Comparison of ENCODE assay signal across 10 cellular contexts in the genomic region with DNA sequence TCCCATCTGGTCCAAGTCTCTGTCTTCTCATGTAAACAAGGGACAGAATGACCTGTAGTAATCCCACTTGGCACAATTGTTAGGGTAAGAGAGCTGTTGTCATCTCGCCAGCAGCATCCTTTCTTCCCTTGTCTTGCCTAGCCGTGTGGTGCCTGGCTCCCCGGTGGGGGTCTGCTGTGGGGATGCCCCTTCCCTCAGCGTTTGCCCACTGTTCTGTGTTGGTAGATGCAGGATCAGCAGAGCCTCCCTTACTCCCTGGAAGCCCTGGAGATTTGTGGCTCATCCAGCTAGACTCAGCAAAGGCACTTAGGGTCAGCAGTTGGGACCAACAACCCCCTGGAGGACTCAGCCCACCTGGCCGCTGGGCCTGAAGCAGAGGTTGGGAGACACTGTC. TPM values are rescaled to one million over a fixed set of nuclear protein-coding genes. Genes with fewer than 3 reads are reported as not detected.
DNase-seq lines count a peak whose midpoint lies in the region; ATAC-seq and TF ChIP-seq lines count a peak whose summit lies in the region.
"Had no signal": no experiment of that assay in that cellular context is flagged by ENCODE, and none has a peak within 500 bp of the region (broad histone marks: within the 10 kb centered on the region; RNA-seq: fewer than 3 reads in every experiment).

No MANE protein-coding gene starts in this region.

- H3K27me3 ChIP-seq in H7 (ENCODE audit: control insufficient read depth, insufficient read depth, low read length) (no peaks in the 10 kb centered on the region), layer of hippocampus (ENCODE audit: control insufficient read depth, insufficient read depth, low read length) (no peaks in the 10 kb centered on the region), brain microvascular endothelial cell (replicated peaks) (no peaks in the 10 kb centered on the region)

- no peaks in the 10 kb centered on the region for H3K27me3 Mint-ChIP-seq in activated T-helper 17 cell treated with anti-CD3 and anti-CD28 coated beads, Interleukin-2, amount 50 U/mL, for 72 hours

- peak; percentile 76 for DNase-seq in H7
- DNase-seq in stimulated activated effector memory CD8-positive, alpha-beta T cell treated with anti-CD3 and anti-CD28 coated beads, Interleukin-12 subunit alpha, Interleukin-12 subunit beta, amount 100 ng/mL, for 72 hours (ENCODE audit: low spot score in 2 of 2), result no peak
- DNase-seq in brain microvascular endothelial cell, result no peak
- DNase-seq in NCI-H1417 (lab: John Stamatoyannopoulos, UW), result no peak
- DNase-seq in NCI-H345 (lab: John Stamatoyannopoulos, UW), result no peak
- DNase-seq: hippocampal formation, NCI-H146 had no signal

- H3K27ac ChIP-seq in layer of hippocampus (ENCODE audit: low read depth, low read length) (peak overlapping the region; percentile 88), brain microvascular endothelial cell (no peak overlapping the region)

- H3K4me3 ChIP-seq in H7 (ENCODE audit: insufficient read depth, low read depth, low read length) (no peak overlapping the region), brain microvascular endothelial cell (ENCODE audit: low read depth, low read length) (no peak overlapping the region)

- in situ Hi-C loops in brain microvascular endothelial cell (cut with HindIII; ENCODE audit: low pct_ligation_motif_present, low sequenced_read_pairs), result no loop called here

- peaks cover 14% of the 10 kb centered on the region for H3K36me3 Mint-ChIP-seq in activated T-helper 17 cell treated with anti-CD3 and anti-CD28 coated beads, Interleukin-2, amount 50 U/mL, for 72 hours (ENCODE audit: low read depth)
- H3K36me3 Mint-ChIP-seq in stimulated activated effector memory CD8-positive, alpha-beta T cell treated with anti-CD3 and anti-CD28 coated beads, Interleukin-12 subunit alpha, Interleukin-12 subunit beta, amount 100 ng/mL, for 72 hours, result peaks cover 10% of the 10 kb centered on the region

- peak overlapping the region; percentile 84 for H3K27ac Mint-ChIP-seq in activated T-helper 17 cell treated with anti-CD3 and anti-CD28 coated beads, Interleukin-2, amount 50 U/mL, for 72 hours
- H3K27ac Mint-ChIP-seq in stimulated activated effector memory CD8-positive, alpha-beta T cell treated with anti-CD3 and anti-CD28 coated beads, Interleukin-12 subunit alpha, Interleukin-12 subunit beta, amount 100 ng/mL, for 72 hours, result peak overlapping the region; percentile 86

- TF ChIP-seq CTCF in brain microvascular endothelial cell (IDR thresholded peaks at IDR 0.05; ENCODE audit: low read depth, low read length, missing control alignments), result no peak

- H3K4me3 Mint-ChIP-seq in activated T-helper 17 cell treated with anti-CD3 and anti-CD28 coated beads, Interleukin-2, amount 50 U/mL, for 72 hours, result no peak overlapping the region
- no peak overlapping the region for H3K4me3 Mint-ChIP-seq in stimulated activated effector memory CD8-positive, alpha-beta T cell treated with anti-CD3 and anti-CD28 coated beads, Interleukin-12 subunit alpha, Interleukin-12 subunit beta, amount 100 ng/mL, for 72 hours

- H3K9me3 Mint-ChIP-seq in activated T-helper 17 cell treated with anti-CD3 and anti-CD28 coated beads, Interleukin-2, amount 50 U/mL, for 72 hours, result no peaks in the 10 kb centered on the region
- no peaks in the 10 kb centered on the region for H3K9me3 Mint-ChIP-seq in stimulated activated effector memory CD8-positive, alpha-beta T cell treated with anti-CD3 and anti-CD28 coated beads, Interleukin-12 subunit alpha, Interleukin-12 subunit beta, amount 100 ng/mL, for 72 hours

- peaks cover 18% of the 10 kb centered on the region for H3K4me1 Mint-ChIP-seq in activated T-helper 17 cell treated with anti-CD3 and anti-CD28 coated beads, Interleukin-2, amount 50 U/mL, for 72 hours
- H3K4me1 Mint-ChIP-seq in stimulated activated effector memory CD8-positive, alpha-beta T cell treated with anti-CD3 and anti-CD28 coated beads, Interleukin-12 subunit alpha, Interleukin-12 subunit beta, amount 100 ng/mL, for 72 hours, result peaks cover 67% of the 10 kb centered on the region

- ATAC-seq in activated T-helper 17 cell treated with anti-CD3 and anti-CD28 coated beads, Interleukin-2, amount 50 U/mL, for 72 hours (replicated peaks), result no peak
- ATAC-seq in stimulated activated effector memory CD8-positive, alpha-beta T cell treated with anti-CD3 and anti-CD28 coated beads, Interleukin-12 subunit alpha, Interleukin-12 subunit beta, amount 100 ng/mL, for 72 hours, result no peak
- ATAC-seq in GM21423 (IDR thresholded peaks at IDR 0.05; ENCODE audit: unreplicated experiment), result no peak

- H3K36me3 ChIP-seq in H7 (replicated peaks; ENCODE audit: control insufficient read depth, insufficient read depth, low read length), result no peaks in the 10 kb centered on the region
- H3K36me3 ChIP-seq in brain microvascular endothelial cell (replicated peaks), result no peaks in the 10 kb centered on the region

RNA-seq across cellular contexts. Expression of a gene that starts 13.0 kb away (rescaled TPM):
- 101 and 103 TPM in 2 replicates for total RNA-seq in H7 (2014; rRNA removed; shearing (Covaris generic))
- 100 to 1,000 TPM in 1 of 2 donors, 10 to 100 TPM in 1; 67.8 to 106 TPM for total RNA-seq in activated T-helper 17 cell treated with anti-CD3 and anti-CD28 coated beads, Interleukin-2, amount 50 U/mL, for 72 hours

RNA-seq across cellular contexts. Expression of a gene that starts 13.4 kb away (rescaled TPM):
- 111 and 115 TPM in 2 replicates for total RNA-seq in H7 (2014; rRNA removed; shearing (Covaris generic))
- 10 to 100 TPM; 34.3 to 92.0 TPM for total RNA-seq in activated T-helper 17 cell treated with anti-CD3 and anti-CD28 coated beads, Interleukin-2, amount 50 U/mL, for 72 hours

RNA-seq across cellular contexts. Expression of a gene that starts 35.3 kb away (rescaled TPM):
- total RNA-seq in H7 (2014; rRNA removed; shearing (Covaris generic)), result 31.7 and 33.1 TPM in 2 replicates
- total RNA-seq in activated T-helper 17 cell treated with anti-CD3 and anti-CD28 coated beads, Interleukin-2, amount 50 U/mL, for 72 hours, result 10 to 100 TPM; 38.5 to 40.8 TPM
